Comparison of ENCODE assay signal across 8 cellular contexts in genomic region chr1:15886613-15887167, GRCh38. TPM values are rescaled to one million over a fixed set of nuclear protein-coding genes. Genes with fewer than 3 reads are reported as not detected.
DNase-seq lines count a peak whose midpoint lies in the region; ATAC-seq and TF ChIP-seq lines count a peak whose summit lies in the region.

No MANE protein-coding gene starts in this region.

- H3K27me3 ChIP-seq in heart left ventricle = no peaks in the 10 kb centered on the region
- no peaks in the 10 kb centered on the region for H3K27me3 ChIP-seq in mononuclear cell (ENCODE audit: insufficient read depth, low read length)
- H3K27me3 ChIP-seq in uterus = no peaks in the 10 kb centered on the region

- WGBS in heart left ventricle, 4 donors = 26 to 33% (median 30%) methylated on average over 4 of the region's 4 CpGs

- peaks cover 0 to 10% (median 0%) of the 10 kb centered on the region in 9 donors for H3K36me3 ChIP-seq in heart left ventricle
- H3K36me3 ChIP-seq in uterus = no peaks in the 10 kb centered on the region

- peaks cover 2% of the 10 kb centered on the region for H3K36me3 Mint-ChIP-seq in T-helper 17 cell (ENCODE audit: low read depth)

- DNase-seq in heart left ventricle (no peak), cardiac septum (ENCODE audit: low spot score) (no peak), cardiac fibroblast (ENCODE audit: low read depth in 2 of 2) (no peak), uterus (no peak), T-helper 17 cell (no peak), NCI-H2107 treated with DMSO at 0.1 percent for 48 hours (lab: John Stamatoyannopoulos, UW; ENCODE audit: unreplicated experiment) (no peak), NCI-H69 (lab: John Stamatoyannopoulos, UW) (no peak)

- TF ChIP-seq POLR2A in heart left ventricle (IDR thresholded peaks at IDR 0.05) (no peak), uterus (IDR thresholded peaks at IDR 0.05) (peak in 1 of 2 donors; percentile 63)

- H3K9me3 ChIP-seq in heart left ventricle (no peaks in the 10 kb centered on the region), mononuclear cell (ENCODE audit: low read depth, low read length) (no peaks in the 10 kb centered on the region), uterus (no peaks in the 10 kb centered on the region), T-helper 17 cell (ENCODE audit: control insufficient read depth, low read length, poor library complexity, severe bottlenecking) (no peaks in the 10 kb centered on the region)

- H3K4me3 ChIP-seq in heart left ventricle (peak overlapping the region in 11 of 12 donors; percentile 17 to 57 (median 49)), cardiac fibroblast (replicated peaks in 1 of 2; ENCODE audit: low read depth in 2 of 2, low read length in 2 of 2) (peak overlapping the region; percentile 6 to 32), mononuclear cell (ENCODE audit: low read length) (peak overlapping the region; percentile 36), uterus (peak overlapping the region; percentile 15 to 35)

- no peak overlapping the region for H3K27ac Mint-ChIP-seq in T-helper 17 cell

- H3K27ac ChIP-seq in heart left ventricle (peak overlapping the region; percentile 74 to 97 (median 88)), uterus (peak overlapping the region; percentile 88 to 92)

- H3K4me1 ChIP-seq in heart left ventricle (peaks cover 0 to 70% (median 36%) of the 10 kb centered on the region in 12 donors), mononuclear cell (ENCODE audit: insufficient read depth, low read length) (peaks cover 54% of the 10 kb centered on the region), uterus (peaks cover 0 to 5% of the 10 kb centered on the region in 2 donors)

- intact Hi-C loops in heart left ventricle (cut with DNase I) = loop anchor here in 9 of 10 donors (2.0 to 10.0 kb wide), 6 partner anchors 34 to 52 kb away; partner anchors contain the start of gene SPEN (in 4 of the 9)
- intact Hi-C loops in cardiac septum (cut with DNase I) = loop anchor here (2.0 to 5.0 kb wide), 2 partner anchors 38 to 61 kb away; no protein-coding TSS in a partner anchor
- intact Hi-C loops in uterus (cut with DNase I; ENCODE audit: low total_unique reads) = no loop called here

- ATAC-seq in heart left ventricle (peak in 1 of 4 donors; percentile 4), T-helper 17 cell (no peak)

- H3K4me3 Mint-ChIP-seq in T-helper 17 cell = no peak overlapping the region

- H3K27me3 Mint-ChIP-seq in T-helper 17 cell = no peaks in the 10 kb centered on the region

- peak in 2 of 12 donors; percentile 8 to 10 for TF ChIP-seq CTCF in heart left ventricle (IDR thresholded peaks at IDR 0.05)
- TF ChIP-seq CTCF in cardiac fibroblast (IDR thresholded peaks at IDR 0.05; ENCODE audit: low read depth, low read length) = no peak
- TF ChIP-seq CTCF in uterus (IDR thresholded peaks at IDR 0.05) = peak in 2 of 4 experiments; percentile 6 to 12

- H3K4me1 Mint-ChIP-seq in T-helper 17 cell = peaks cover 35% of the 10 kb centered on the region

RNA-seq across cellular contexts. Expression of gene SPEN, which starts 39.2 kb away (rescaled TPM):
- total RNA-seq in heart left ventricle (10 to 100 TPM; 18.3 to 41.5 (median 31.3) TPM), cardiac septum (37.8 TPM), mononuclear cell (94.9 TPM), uterus (100 to 1,000 TPM in 1 of 4 donors, 10 to 100 TPM in 3; 18.8 to 104 (median 73.8) TPM), T-helper 17 cell (10 to 100 TPM; 73.8 to 79.1 TPM)
- polyA plus RNA-seq in heart left ventricle = 10 to 100 TPM; 11.0 to 20.2 TPM
